ENCODE assay signal across 2 cellular contexts in the genomic region with DNA sequence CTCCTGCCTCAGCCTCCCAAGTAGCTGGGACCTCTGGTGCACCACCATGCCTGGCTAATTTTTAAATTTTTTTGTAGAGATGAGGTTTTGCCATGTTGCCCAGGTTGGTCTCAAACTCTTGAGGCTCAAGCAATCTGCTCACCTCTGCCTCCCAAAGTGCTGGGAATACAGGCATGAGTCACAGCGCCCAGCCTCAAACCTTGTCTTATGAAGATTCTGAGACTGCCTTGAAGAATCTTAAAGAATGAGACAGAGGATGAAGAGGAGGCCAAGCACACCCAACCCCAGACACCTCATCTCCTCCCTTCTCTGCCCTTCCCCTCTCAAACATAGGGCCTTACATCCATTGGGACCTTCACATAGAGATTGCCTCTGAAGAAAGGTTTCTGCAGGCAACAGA.
TF ChIP-seq lines count a peak whose summit lies in the region.

No MANE protein-coding gene starts in this region.

TF ChIP-seq in HepG2, 621 proteins besides CTCF, POLR2A, EP300 and RAD21:
- TF ChIP-seq MATR3 (CRISPR knock-in tag; IDR thresholded peaks at IDR 0.05) (no peak), ELF4 (CRISPR knock-in tag; IDR thresholded peaks at IDR 0.05; ENCODE audit: borderline replicate concordance) (no peak), HDAC6 (IDR thresholded peaks at IDR 0.05; ENCODE audit: low read depth, low read length) (no peak), TOE1 (CRISPR knock-in tag; IDR thresholded peaks at IDR 0.05) (no peak)
TF ChIP-seq in HepG2: peak in this region for 0.

TF ChIP-seq in IMR-90, 13 proteins besides CTCF, POLR2A, EP300 and RAD21:
- TF ChIP-seq MAZ (IDR thresholded peaks at IDR 0.05; ENCODE audit: borderline replicate concordance, low read depth, low read length) (no peak), FOS (IDR thresholded peaks at IDR 0.05; ENCODE audit: low read depth, low read length) (no peak), MAFK (IDR thresholded peaks at IDR 0.05; ENCODE audit: low read depth, low read length) (no peak), ELK1 (IDR thresholded peaks at IDR 0.05; ENCODE audit: borderline replicate concordance, low read depth, low read length) (no peak), MXI1 (IDR thresholded peaks at IDR 0.05; ENCODE audit: borderline replicate concordance, low read depth, low read length) (no peak), CEBPB (IDR thresholded peaks at IDR 0.05; ENCODE audit: low read depth, low read length) (no peak), BHLHE40 (IDR thresholded peaks at IDR 0.05; ENCODE audit: low read depth, low read length) (no peak), RCOR1 (IDR thresholded peaks at IDR 0.05; ENCODE audit: insufficient replicate concordance, low read length) (no peak)
